11 cellular contexts compared by ENCODE assay signal in the genomic region with DNA sequence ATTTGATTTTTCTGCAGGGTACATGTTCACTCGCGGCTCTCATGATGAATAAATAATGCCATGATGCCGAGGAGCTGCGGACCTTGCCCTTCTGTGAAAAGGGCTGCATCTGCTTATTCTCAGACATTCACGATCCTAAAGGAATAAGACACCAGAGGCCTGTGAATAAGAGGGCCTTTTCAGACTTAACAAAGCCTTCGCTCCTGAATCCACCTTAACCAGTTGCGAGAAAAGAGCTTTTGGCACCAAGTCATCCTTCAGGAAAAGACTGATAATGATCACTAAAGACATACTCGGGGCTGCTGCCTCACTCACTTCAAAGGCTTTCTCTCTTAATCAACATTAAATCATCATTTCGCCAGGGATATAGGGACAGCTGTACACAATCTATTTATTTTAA.
DNase-seq lines count a peak whose midpoint lies in the region; ATAC-seq and TF ChIP-seq lines count a peak whose summit lies in the region.
"Had no signal": no experiment of that assay in that cellular context is flagged by ENCODE, and none has a peak within 500 bp of the region (broad histone marks: within the 10 kb centered on the region; RNA-seq: fewer than 3 reads in every experiment).

No MANE protein-coding gene starts in this region.

- peak in 1 of 4 donors; percentile 26 for TF ChIP-seq EP300 in sigmoid colon (IDR thresholded peaks at IDR 0.05)

- H3K9me3 ChIP-seq in heart right ventricle (no peaks in the 10 kb centered on the region), sigmoid colon (no peaks in the 10 kb centered on the region)

- peak; percentile 26 for DNase-seq in ELR (ENCODE audit: low read depth)
- peak; percentile 27 for DNase-seq in RPMI7951 (ENCODE audit: low read depth)
- no peak for DNase-seq in heart right ventricle
- peak; percentile 71 for DNase-seq in sigmoid colon
- DNase-seq in posterior vena cava (ENCODE audit: low spot score) = no peak
- no peak for DNase-seq in effector CD8-positive, alpha-beta T cell (lab: John Stamatoyannopoulos, UW)
- no peak for DNase-seq in chondrocyte (ENCODE audit: low spot score)
- no peak for DNase-seq in progenitor cell of endocrine pancreas (ENCODE audit: low spot score, unreplicated experiment)
- DNase-seq: activated T-cell treated with anti-CD3 and anti-CD28 coated beads, Interleukin-2, amount 50 U/mL, for 24 hours; NCI-H2107 had no signal

- H3K36me3 ChIP-seq in heart right ventricle = no peaks in the 10 kb centered on the region
- no peaks in the 10 kb centered on the region for H3K36me3 ChIP-seq in sigmoid colon

- H3K36me3 Mint-ChIP-seq in chondrocyte (ENCODE audit: low read depth) (no peaks in the 10 kb centered on the region), progenitor cell of endocrine pancreas (ENCODE audit: insufficient read depth) (no peaks in the 10 kb centered on the region)
- H3K36me3 Mint-ChIP-seq: stimulated activated memory B cell treated with anti-CD40 and anti-IgM and Interleukin-4, amounts not matched to agents 10 μg/mL and 1 μg/mL and 100 μg/mL, for 72 hours had no signal

- H3K27me3 Mint-ChIP-seq in chondrocyte (ENCODE audit: low read depth) (peaks cover 9% of the 10 kb centered on the region), progenitor cell of endocrine pancreas (no peaks in the 10 kb centered on the region)
- H3K27me3 Mint-ChIP-seq: stimulated activated memory B cell treated with anti-CD40 and anti-IgM and Interleukin-4, amounts not matched to agents 10 μg/mL and 1 μg/mL and 100 μg/mL, for 72 hours had no signal

- no peaks in the 10 kb centered on the region for H3K4me1 Mint-ChIP-seq in chondrocyte (ENCODE audit: low read depth)
- H3K4me1 Mint-ChIP-seq in progenitor cell of endocrine pancreas (ENCODE audit: low read depth) = no peaks in the 10 kb centered on the region
- H3K4me1 Mint-ChIP-seq: stimulated activated memory B cell treated with anti-CD40 and anti-IgM and Interleukin-4, amounts not matched to agents 10 μg/mL and 1 μg/mL and 100 μg/mL, for 72 hours had no signal

- H3K4me3 Mint-ChIP-seq in chondrocyte (ENCODE audit: unreplicated experiment) (no peak overlapping the region), progenitor cell of endocrine pancreas (ENCODE audit: low read depth) (no peak overlapping the region)
- H3K4me3 Mint-ChIP-seq: activated T-cell treated with anti-CD3 and anti-CD28 coated beads, Interleukin-2, amount 50 U/mL, for 24 hours; stimulated activated memory B cell treated with anti-CD40 and anti-IgM and Interleukin-4, amounts not matched to agents 10 μg/mL and 1 μg/mL and 100 μg/mL, for 72 hours had no signal

- TF ChIP-seq CTCF in heart right ventricle (IDR thresholded peaks at IDR 0.05) = no peak
- TF ChIP-seq CTCF in sigmoid colon (IDR thresholded peaks at IDR 0.05) = no peak
- no peak for TF ChIP-seq CTCF in chondrocyte (IDR thresholded peaks at IDR 0.05)
- TF ChIP-seq CTCF in progenitor cell of endocrine pancreas (IDR thresholded peaks at IDR 0.05; ENCODE audit: unreplicated experiment) = no peak

- intact Hi-C loops in heart right ventricle (cut with DNase I) = no loop called here
- intact Hi-C loops in sigmoid colon (cut with DNase I) = no loop called here
- intact Hi-C loops in posterior vena cava (cut with DNase I) = no loop called here

- ATAC-seq in heart right ventricle = no peak
- ATAC-seq: stimulated activated memory B cell treated with anti-CD40 and anti-IgM and Interleukin-4, amounts not matched to agents 10 μg/mL and 1 μg/mL and 100 μg/mL, for 72 hours had no signal

- H3K4me3 ChIP-seq in heart right ventricle (peak overlapping the region in 8 of 10 donors; percentile 8 to 47 (median 43)), sigmoid colon (peak overlapping the region; percentile 7 to 38 (median 28))

- H3K27ac Mint-ChIP-seq in chondrocyte (ENCODE audit: unreplicated experiment) (no peak overlapping the region), progenitor cell of endocrine pancreas (no peak overlapping the region)
- H3K27ac Mint-ChIP-seq: activated T-cell treated with anti-CD3 and anti-CD28 coated beads, Interleukin-2, amount 50 U/mL, for 24 hours; stimulated activated memory B cell treated with anti-CD40 and anti-IgM and Interleukin-4, amounts not matched to agents 10 μg/mL and 1 μg/mL and 100 μg/mL, for 72 hours had no signal

- H3K9me3 Mint-ChIP-seq in chondrocyte (ENCODE audit: low read depth) (no peaks in the 10 kb centered on the region), progenitor cell of endocrine pancreas (ENCODE audit: low read depth) (no peaks in the 10 kb centered on the region)
- H3K9me3 Mint-ChIP-seq: activated T-cell treated with anti-CD3 and anti-CD28 coated beads, Interleukin-2, amount 50 U/mL, for 24 hours; stimulated activated memory B cell treated with anti-CD40 and anti-IgM and Interleukin-4, amounts not matched to agents 10 μg/mL and 1 μg/mL and 100 μg/mL, for 72 hours had no signal

- WGBS in heart right ventricle, 2 donors = 25 to 32% methylated on average over 9 of the region's 9 CpGs
- 32 to 41% methylated on average over 9 of the region's 9 CpGs for WGBS in sigmoid colon, 2 donors

- peak overlapping the region in 1 of 10 donors; percentile 31 for H3K27ac ChIP-seq in heart right ventricle
- H3K27ac ChIP-seq in sigmoid colon = peak overlapping the region; percentile 72 to 84 (median 76)

- TF ChIP-seq POLR2A in sigmoid colon (IDR thresholded peaks at IDR 0.05) = no peak

- H3K4me1 ChIP-seq in heart right ventricle (no peaks in the 10 kb centered on the region), sigmoid colon (peaks cover 0 to 62% (median 28%) of the 10 kb centered on the region in 4 donors)

- H3K27me3 ChIP-seq in heart right ventricle (no peaks in the 10 kb centered on the region), sigmoid colon (no peaks in the 10 kb centered on the region)

Comparison
In these comparisons a context has a peak if more than half of its experiments do, and no peak if none do; other contexts are left out.
1. DNase-seq: peak in ELR (single experiment), RPMI7951 (single experiment) and sigmoid colon (single experiment); none in heart right ventricle (0 of 2), posterior vena cava (single experiment), effector CD8-positive, alpha-beta T cell (single experiment), chondrocyte (single experiment) and progenitor cell of endocrine pancreas (single experiment).